In genomic region chr2:82275599-82275998, GRCh38 we compare ENCODE assay signal across 13 cellular contexts.
A peak's percentile ranks its signal among the peaks of the same experiment; 100 is the strongest.
DNase-seq lines count a peak whose midpoint lies in the region; ATAC-seq lines count a peak whose summit lies in the region.
"Had no signal": no experiment of that assay in that cellular context is flagged by ENCODE, and none has a peak within 500 bp of the region (broad histone marks: within the 10 kb centered on the region; RNA-seq: fewer than 3 reads in every experiment).

No MANE protein-coding gene starts in this region.

- H3K4me1 ChIP-seq in SJCRH30, result no peaks in the 10 kb centered on the region

- no peaks in the 10 kb centered on the region for H3K27me3 ChIP-seq in SJCRH30

- no peaks in the 10 kb centered on the region for H3K9me3 ChIP-seq in SJCRH30 (replicated peaks)

- H3K27ac ChIP-seq in SJCRH30, result no peak overlapping the region

- peak; percentile 1 for DNase-seq in NCI-H1092 treated with DMSO at 0.1 percent for 48 hours (lab: John Stamatoyannopoulos, UW)
- DNase-seq in NCI-H1092 (lab: John Stamatoyannopoulos, UW), result no peak
- peak; percentile 72 for DNase-seq in NCI-H2029 treated with DMSO at 0.1 percent for 48 hours (lab: John Stamatoyannopoulos, UW)
- peak; percentile 65 for DNase-seq in NCI-H748 (lab: John Stamatoyannopoulos, UW; ENCODE audit: unreplicated experiment)
- DNase-seq in myocyte (ENCODE audit: low read depth), result peak; percentile 35
- no peak for DNase-seq in GM19240 (ENCODE audit: insufficient read length, low spot score)
- DNase-seq in SJCRH30, result no peak
- DNase-seq: C1 segment of cervical spinal cord; CD4-positive, alpha-beta T cell; GOT3; H9 had no signal

- ATAC-seq in HG02973 (IDR thresholded peaks at IDR 0.05; ENCODE audit: unreplicated experiment), result no peak
- ATAC-seq: GM12878 had no signal

- H3K36me3 ChIP-seq in SJCRH30, result no peaks in the 10 kb centered on the region

- H3K4me3 ChIP-seq in SJCRH30, result no peak overlapping the region
- H3K4me3 ChIP-seq: GM12878 had no signal

Comparison
In these comparisons a context has a peak if more than half of its experiments do, and no peak if none do; other contexts are left out.
1. DNase-seq: peak in NCI-H1092 treated with DMSO at 0.1 percent for 48 hours (single experiment), NCI-H2029 treated with DMSO at 0.1 percent for 48 hours (single experiment), NCI-H748 (single experiment) and myocyte (single experiment); none in NCI-H1092 (single experiment), GM19240 (single experiment) and SJCRH30 (0 of 2).